13 cellular contexts compared by ENCODE assay signal in genomic region chr11:76524919-76525318, GRCh38.
DNase-seq lines count a peak whose midpoint lies in the region; ATAC-seq and TF ChIP-seq lines count a peak whose summit lies in the region.
"Had no signal": no experiment of that assay in that cellular context is flagged by ENCODE, and none has a peak within 500 bp of the region (broad histone marks: within the 10 kb centered on the region; RNA-seq: fewer than 3 reads in every experiment).

No MANE protein-coding gene starts in this region.

- H3K36me3 ChIP-seq in left ventricle myocardium inferior: peaks cover 59% of the 10 kb centered on the region
- H3K36me3 ChIP-seq in RWPE2 (ENCODE audit: low read depth): peaks cover 62% of the 10 kb centered on the region

- H3K27me3 ChIP-seq in left ventricle myocardium inferior (ENCODE audit: low read depth) (no peaks in the 10 kb centered on the region), RWPE2 (ENCODE audit: insufficient read depth, poor library complexity, severe bottlenecking) (no peaks in the 10 kb centered on the region)

- H3K27ac ChIP-seq in left ventricle myocardium inferior (replicated peaks) (no peak overlapping the region), RWPE2 (ENCODE audit: poor library complexity, severe bottlenecking) (no peak overlapping the region)

- no peak overlapping the region for H3K4me3 ChIP-seq in left ventricle myocardium inferior
- no peak overlapping the region for H3K4me3 ChIP-seq in RWPE2 (ENCODE audit: severe bottlenecking)
- H3K4me3 ChIP-seq: GM12878 had no signal

- DNase-seq in Right ventricle myocardium superior (no peak), left ventricle myocardium inferior (no peak), RWPE2 (ENCODE audit: low spot score) (no peak), glomerular visceral epithelial cell (ENCODE audit: extremely low spot score) (peak; percentile 10), NCI-H1930 (lab: John Stamatoyannopoulos, UW) (no peak)
- no peak for DNase-seq in activated CD4-positive, CD25-positive, alpha-beta regulatory T cell (lab: John Stamatoyannopoulos, UW)
- DNase-seq: AML-193, NCI-H1694 treated with DMSO at 0.1 percent for 48 hours, occipital lobe, SW 1271 had no signal

- intact Hi-C loops in Right ventricle myocardium superior (cut with DNase I) (no loop called here), left ventricle myocardium inferior (cut with micrococcal nuclease) (no loop called here)

- ATAC-seq in Right ventricle myocardium superior (ENCODE audit: poor library complexity) (peak; percentile 87), RWPE2 (ENCODE audit: low read depth) (peak; percentile 60; the same call in 2 of the 3 replicates), HG03159 (IDR thresholded peaks at IDR 0.05; ENCODE audit: unreplicated experiment) (no peak), HG03175 (IDR thresholded peaks at IDR 0.05; ENCODE audit: unreplicated experiment) (no peak)
- ATAC-seq: GM12878 had no signal

- TF ChIP-seq CTCF in left ventricle myocardium inferior (IDR thresholded peaks at IDR 0.05; ENCODE audit: borderline replicate concordance): no peak
- no peak for TF ChIP-seq CTCF in RWPE2 (IDR thresholded peaks at IDR 0.05; ENCODE audit: poor library complexity, severe bottlenecking)

- H3K9me3 ChIP-seq in left ventricle myocardium inferior (replicated peaks) (no peaks in the 10 kb centered on the region), RWPE2 (ENCODE audit: severe bottlenecking) (no peaks in the 10 kb centered on the region)

- peaks cover 10% of the 10 kb centered on the region for H3K4me1 ChIP-seq in left ventricle myocardium inferior
- H3K4me1 ChIP-seq in RWPE2 (ENCODE audit: insufficient read depth, poor library complexity, severe bottlenecking): peaks cover 16% of the 10 kb centered on the region

Comparison
In these comparisons a context has a peak if more than half of its experiments do, and no peak if none do; other contexts are left out.
1. ATAC-seq: peak in Right ventricle myocardium superior (single experiment) and RWPE2 (single experiment); none in HG03159 (single experiment) and HG03175 (single experiment).